ENCODE assay signal across 8 cellular contexts in genomic region chr7:100827330-100828226, GRCh38. TPM values are rescaled to one million over a fixed set of nuclear protein-coding genes. Genes with fewer than 3 reads are reported as not detected.
DNase-seq lines count a peak whose midpoint lies in the region; ATAC-seq and TF ChIP-seq lines count a peak whose summit lies in the region.

TSS of gene EPHB4 (minus strand) at chr7:100827523. CDS start at chr7:100827030, 493 bp downstream.

- H3K9me3 ChIP-seq in ascending aorta = no peaks in the 10 kb centered on the region
- H3K9me3 ChIP-seq in prostate gland = no peaks in the 10 kb centered on the region

- H3K4me1 ChIP-seq in ascending aorta (peaks cover 0 to 3% of the 10 kb centered on the region in 2 donors), prostate gland (replicated peaks) (peaks cover 8% of the 10 kb centered on the region)

- intact Hi-C loops in ascending aorta (cut with DNase I) (no loop called here), left ventricle myocardium superior (cut with micrococcal nuclease) (no loop called here), prostate gland (cut with DNase I) (loop anchor here (2.0 to 5.0 kb wide), 2 partner anchors 25 to 120 kb away; partner anchors contain the start of gene POP7)

- under 1% methylated on average over 58 of the region's 80 CpGs for WGBS in prostate gland

- H3K27me3 ChIP-seq in ascending aorta (peaks cover 5% of the 10 kb centered on the region), prostate gland (replicated peaks; ENCODE audit: insufficient read depth) (no peaks in the 10 kb centered on the region)

- H3K36me3 ChIP-seq in ascending aorta (peaks cover 0 to 4% of the 10 kb centered on the region in 2 donors), prostate gland (peaks cover 0 to 4% of the 10 kb centered on the region in 2 donors)

- DNase-seq in DMS53 (lab: John Stamatoyannopoulos, UW) (peak; percentile 35), DMS53 treated with DMSO at 0.1 percent for 48 hours (lab: John Stamatoyannopoulos, UW; ENCODE audit: unreplicated experiment) (no peak), NB4 (ENCODE audit: low read depth) (peak; percentile 81), ascending aorta (ENCODE audit: low spot score in 2 of 2) (no peak), left ventricle myocardium superior (peak; percentile 87), prostate gland (ENCODE audit: low spot score) (peak; percentile 90)

- H3K27ac ChIP-seq in ascending aorta (no peak within 1 kb of the TSS), prostate gland (peak within 1 kb of the TSS; percentile 70 to 85)

- H3K4me3 ChIP-seq in NB4 (ENCODE audit: low read depth, low read length) = peak within 1 kb of the TSS; percentile 54
- peak within 1 kb of the TSS; percentile 71 to 78 for H3K4me3 ChIP-seq in ascending aorta
- peak within 1 kb of the TSS; percentile 71 to 76 for H3K4me3 ChIP-seq in prostate gland

- TF ChIP-seq POLR2A in NB4 (IDR thresholded peaks at IDR 0.05; ENCODE audit: extremely low read depth, insufficient read length) (no peak), prostate gland (IDR thresholded peaks at IDR 0.05) (peak; percentile 47)

- ATAC-seq in left ventricle myocardium superior (peak; percentile 85), HG03439 (IDR thresholded peaks at IDR 0.05; ENCODE audit: unreplicated experiment) (no peak), GM21423 (IDR thresholded peaks at IDR 0.05; ENCODE audit: unreplicated experiment) (no peak)

- TF ChIP-seq CTCF in NB4 (IDR thresholded peaks at IDR 0.05; ENCODE audit: low read depth, low read length) (peak; percentile 60), ascending aorta (IDR thresholded peaks at IDR 0.05) (no peak), prostate gland (IDR thresholded peaks at IDR 0.05) (no peak)

RNA-seq across cellular contexts. Expression of gene EPHB4, which starts in this region (rescaled TPM):
- total RNA-seq in ascending aorta = 144 TPM
- 22.7 TPM for total RNA-seq in left ventricle myocardium superior
- total RNA-seq in prostate gland = 10 to 100 TPM; 78.6 to 80.8 TPM

Comparison
In these comparisons a context has a peak if more than half of its experiments do, and no peak if none do; other contexts are left out.
1. DNase-seq: peak in DMS53 (single experiment), NB4 (single experiment), left ventricle myocardium superior (single experiment) and prostate gland (single experiment); none in DMS53 treated with DMSO at 0.1 percent for 48 hours (single experiment) and ascending aorta (0 of 2).
2. H3K27ac ChIP-seq: peak in prostate gland (2 of 2); none in ascending aorta (0 of 2).
3. Peak in every context shown above with its lines, with median percentiles within 50 percentile points of each other: H3K4me3 ChIP-seq.